9 cellular contexts compared by ENCODE assay signal in genomic region chr6:57267586-57268293, GRCh38. TPM values are rescaled to one million over a fixed set of nuclear protein-coding genes. Genes with fewer than 3 reads are reported as not detected.
DNase-seq lines count a peak whose midpoint lies in the region; ATAC-seq, FAIRE-seq and TF ChIP-seq lines count a peak whose summit lies in the region.
"Had no signal": no experiment of that assay in that cellular context is flagged by ENCODE, and none has a peak within 500 bp of the region (broad histone marks: within the 10 kb centered on the region; RNA-seq: fewer than 3 reads in every experiment).

No MANE protein-coding gene starts in this region.

- TF ChIP-seq CTCF in A549 (IDR thresholded peaks at IDR 0.05) (peak; percentile 54; the same call in 2 of the 3 replicates), glutamatergic neuron (IDR thresholded peaks at IDR 0.05; ENCODE audit: partially characterized antibody, unreplicated experiment) (peak; percentile 52), gastrocnemius medialis (IDR thresholded peaks at IDR 0.05 in 4 of 5, conservative IDR thresholded peaks at IDR 0.05 in 1 of 5) (no peak)

- no peaks in the 10 kb centered on the region for H3K27me3 ChIP-seq in gastrocnemius medialis
- H3K27me3 ChIP-seq: ovary had no signal

- H3K4me1 Mint-ChIP-seq in glutamatergic neuron (ENCODE audit: low read depth, unreplicated experiment), result no peaks in the 10 kb centered on the region

- peaks cover 2% of the 10 kb centered on the region for H3K27me3 Mint-ChIP-seq in glutamatergic neuron (ENCODE audit: unreplicated experiment)

- H3K4me3 ChIP-seq in A549 (no peak overlapping the region), gastrocnemius medialis (no peak overlapping the region)
- H3K4me3 ChIP-seq: ovary had no signal

- no peak overlapping the region for H3K4me3 Mint-ChIP-seq in glutamatergic neuron (ENCODE audit: unreplicated experiment)

- no peaks in the 10 kb centered on the region for H3K36me3 Mint-ChIP-seq in glutamatergic neuron (ENCODE audit: unreplicated experiment)

- peaks cover 6% of the 10 kb centered on the region for H3K9me3 Mint-ChIP-seq in glutamatergic neuron (ENCODE audit: unreplicated experiment)

- H3K27ac Mint-ChIP-seq in glutamatergic neuron (ENCODE audit: unreplicated experiment), result no peak overlapping the region

- H3K4me1 ChIP-seq in A549, result peaks cover 4% of the 10 kb centered on the region; the same call in 1 of the 3 replicates
- H3K4me1 ChIP-seq in gastrocnemius medialis, result peaks cover 9 to 10% of the 10 kb centered on the region in 2 donors

- H3K4me2 ChIP-seq in A549, result peak overlapping the region; percentile 52

- CTCF ChIA-PET in A549 (lab: Yijun Ruan, JAX), result interaction anchor here (0.7 to 4.6 kb wide), 9 partner anchors 15 to 78 kb away, joined by 3 to 24 read pairs (median 3); partner anchors contain the start of gene PRIM2

- 72% methylated on average over 10 of the region's 10 CpGs for WGBS in A549 (ENCODE audit: missing lambda C conversion rate)

- in situ Hi-C loops in gastrocnemius medialis (cut with MboI; ENCODE audit: low sequenced_read_pairs in 4 of 4), result no loop called here

- peak; percentile 93 to 95 for ATAC-seq in A549
- ATAC-seq in gastrocnemius medialis, result peak; percentile 75 to 87
- no peak for ATAC-seq in HG03571 (IDR thresholded peaks at IDR 0.05; ENCODE audit: unreplicated experiment)
- ATAC-seq in HG03520 (IDR thresholded peaks at IDR 0.05; ENCODE audit: unreplicated experiment), result no peak

- TF ChIP-seq RAD21 in A549 (conservative IDR thresholded peaks at IDR 0.05 in 1 of 2, IDR thresholded peaks at IDR 0.05 in 1 of 2), result peak; percentile 54 to 57

- TF ChIP-seq POLR2A in A549 (IDR thresholded peaks at IDR 0.05; ENCODE audit: low read length) (no peak), gastrocnemius medialis (IDR thresholded peaks at IDR 0.05) (no peak)

- POLR2A ChIA-PET in A549 (lab: Yijun Ruan, JAX), result interaction anchor here (1.0 to 1.1 kb wide), 2 partner anchors 46 to 49 kb away, joined by 3 to 5 read pairs; partner anchors contain the start of gene PRIM2

- no peaks in the 10 kb centered on the region for H3K36me3 ChIP-seq in gastrocnemius medialis
- H3K36me3 ChIP-seq: ovary had no signal

- H3K9me3 ChIP-seq in A549, result no peaks in the 10 kb centered on the region
- H3K9me3 ChIP-seq in gastrocnemius medialis, result no peaks in the 10 kb centered on the region
- H3K9me3 ChIP-seq: ovary had no signal

- H3K27ac ChIP-seq in A549 (peak overlapping the region; percentile 53 to 60; a peak in 4 of 6 replicates), gastrocnemius medialis (no peak overlapping the region)
- H3K27ac ChIP-seq: ovary had no signal

- no peak for FAIRE-seq in A549 (lab: Jason Lieb, UNC)

- intact Hi-C loops in gastrocnemius medialis (cut with DNase I; ENCODE audit: low total_unique reads), result loop anchor here (5.0 kb wide), 1 partner anchor 50 kb away; the partner anchor contains the start of gene PRIM2

- DNase-seq in A549 (ENCODE audit: low read depth in 1 of 2, low spot score in 1 of 2), result peak; percentile 28 to 83
- peak; percentile 94 for DNase-seq in GM04504 (ENCODE audit: low read depth)
- peak; percentile 2 for DNase-seq in NCI-H345 treated with DMSO at 0.1 percent for 48 hours (lab: John Stamatoyannopoulos, UW; ENCODE audit: unreplicated experiment)
- DNase-seq in activated T-cell treated with anti-CD3 and anti-CD28 coated beads for 48 hours (ENCODE audit: low read depth), result peak; percentile 15
- DNase-seq in glutamatergic neuron, result peak; percentile 25
- no peak for DNase-seq in gastrocnemius medialis

- no peak for TF ChIP-seq EP300 in A549 (IDR thresholded peaks at IDR 0.05)

TF ChIP-seq in A549, 52 proteins besides CTCF, POLR2A, EP300 and RAD21:
- TF ChIP-seq PBX3 (IDR thresholded peaks at IDR 0.05), result no peak
- no peak for TF ChIP-seq KDM1A (IDR thresholded peaks at IDR 0.05; ENCODE audit: low read depth)
- no peak for TF ChIP-seq EHMT2 (IDR thresholded peaks at IDR 0.05; ENCODE audit: low read depth)
- no peak for TF ChIP-seq CBX2 (IDR thresholded peaks at IDR 0.05; ENCODE audit: borderline replicate concordance, low read depth)
- peak; percentile 55 for TF ChIP-seq SMC3 (IDR thresholded peaks at IDR 0.05)
- TF ChIP-seq GATA3 (IDR thresholded peaks at IDR 0.05; ENCODE audit: borderline replicate concordance), result no peak
- no peak for TF ChIP-seq FOSL2 (IDR thresholded peaks at IDR 0.05)
- TF ChIP-seq FOSL2 (CRISPR knock-in tag; IDR thresholded peaks at IDR 0.05), result no peak
- TF ChIP-seq NFE2L2 (conservative IDR thresholded peaks at IDR 0.05; ENCODE audit: low read length), result no peak
- TF ChIP-seq ZC3H11A (IDR thresholded peaks at IDR 0.05), result no peak
- TF ChIP-seq E2F6 (IDR thresholded peaks at IDR 0.05; ENCODE audit: borderline replicate concordance, low read depth), result no peak
- no peak for TF ChIP-seq JUN (IDR thresholded peaks at IDR 0.05)
- TF ChIP-seq MAFK (IDR thresholded peaks at IDR 0.05; ENCODE audit: partially characterized antibody), result peak; percentile 45
- TF ChIP-seq REST (IDR thresholded peaks at IDR 0.05), result no peak
- TF ChIP-seq JUNB (IDR thresholded peaks at IDR 0.05), result no peak
- no peak for TF ChIP-seq MAX (IDR thresholded peaks at IDR 0.05)

RNA-seq across cellular contexts. Expression of gene RAB23, which starts 45.6 kb away (rescaled TPM):
- polyA plus RNA-seq in A549 (2011; rRNA removed) (16.3 and 21.5 TPM in 2 replicates), A549 (2017; fragmentation: RNase III; extraction: RNeasy Plus Mini Kit Qiagen cat#74134 plus additional on column Dnase treatment) (8.6 to 8.8 TPM (median 8.6 TPM) in 3 replicates)
- 2.1 and 2.6 TPM in 2 replicates for polyA plus RNA-seq in A549 (2012; cell fraction: cytosol; rRNA removed)
- 0.67 and 1.1 TPM in 2 replicates for polyA plus RNA-seq in A549 (2012; cell fraction: nucleus; rRNA removed)
- polyA minus RNA-seq in A549 (2011; rRNA and poly(A)+ RNA removed), result 3.5 and 3.6 TPM in 2 replicates
- total RNA-seq in glutamatergic neuron (ENCODE audit: unreplicated experiment) (4.0 TPM), gastrocnemius medialis (10 to 100 TPM in 3 of 4 donors, 1 to 10 TPM in 1; 8.7 to 18.5 (median 11.6) TPM)

RNA-seq across cellular contexts. Expression of gene PRIM2, which starts 49.7 kb away (rescaled TPM):
- 16.5 and 20.1 TPM in 2 replicates for polyA plus RNA-seq in A549 (2011; rRNA removed)
- 5.7 and 6.8 TPM in 2 replicates for polyA plus RNA-seq in A549 (2012; cell fraction: cytosol; rRNA removed)
- polyA plus RNA-seq in A549 (2012; cell fraction: nucleus; rRNA removed), result 3.3 and 4.8 TPM in 2 replicates
- polyA plus RNA-seq in A549 (2017; fragmentation: RNase III; extraction: RNeasy Plus Mini Kit Qiagen cat#74134 plus additional on column Dnase treatment), result 15.0 to 16.2 TPM (median 15.2 TPM) in 3 replicates
- polyA minus RNA-seq in A549 (2011; rRNA and poly(A)+ RNA removed), result 15.0 and 16.0 TPM in 2 replicates
- total RNA-seq in glutamatergic neuron (ENCODE audit: unreplicated experiment), result 15.3 TPM
- 1 to 10 TPM; 1.9 to 4.8 (median 3.8) TPM for total RNA-seq in gastrocnemius medialis

Comparison
In these comparisons a context has a peak if more than half of its experiments do, and no peak if none do; other contexts are left out.
1. ATAC-seq: peak in A549 (2 of 2) and gastrocnemius medialis (2 of 2); none in HG03571 (single experiment) and HG03520 (single experiment).
2. DNase-seq: peak in A549 (2 of 2), GM04504 (single experiment), NCI-H345 treated with DMSO at 0.1 percent for 48 hours (single experiment), activated T-cell treated with anti-CD3 and anti-CD28 coated beads for 48 hours (single experiment) and glutamatergic neuron (single experiment); none in gastrocnemius medialis (0 of 2).
3. H3K27ac ChIP-seq: peak in A549 (2 of 2); none in gastrocnemius medialis (0 of 4).
4. CTCF ChIP-seq: peak in A549 (single experiment) and glutamatergic neuron (single experiment); none in gastrocnemius medialis (0 of 5).